8 cellular contexts compared by ENCODE assay signal in genomic region chr20:46689754-46690085, GRCh38. TPM values are rescaled to one million over a fixed set of nuclear protein-coding genes. Genes with fewer than 3 reads are reported as not detected.
A peak's percentile ranks its signal among the peaks of the same experiment; 100 is the strongest.
DNase-seq lines count a peak whose midpoint lies in the region; ATAC-seq and TF ChIP-seq lines count a peak whose summit lies in the region.

No MANE protein-coding gene starts in this region.

- TF ChIP-seq EP300 in sigmoid colon (IDR thresholded peaks at IDR 0.05), result no peak

- no peak for ATAC-seq in HG03108 (IDR thresholded peaks at IDR 0.05; ENCODE audit: unreplicated experiment)

- H3K27me3 ChIP-seq in fibroblast of lung (ENCODE audit: control insufficient read depth, insufficient read depth, low read length) (no peaks in the 10 kb centered on the region), sigmoid colon (no peaks in the 10 kb centered on the region)

- no peaks in the 10 kb centered on the region for H4K20me1 ChIP-seq in fibroblast of lung (ENCODE audit: control insufficient read depth, extremely low read depth, insufficient read depth, low read length)

- TF ChIP-seq POLR2A in GM15510 (IDR thresholded peaks at IDR 0.05; ENCODE audit: borderline replicate concordance, extremely low read depth, insufficient read length) (peak; percentile 44), sigmoid colon (IDR thresholded peaks at IDR 0.05) (no peak)

- peak overlapping the region; percentile 89 for H3K4me2 ChIP-seq in fibroblast of lung (ENCODE audit: extremely low read depth, insufficient read depth, low read length)

- H2AFZ ChIP-seq in fibroblast of lung (ENCODE audit: low read length), result peak overlapping the region; percentile 76

- TF ChIP-seq CTCF in fibroblast of lung (conservative IDR thresholded peaks at IDR 0.05 in 1 of 2, IDR thresholded peaks at IDR 0.05 in 1 of 2; ENCODE audit: low read depth in 1 of 2, low read length in 2 of 2) (no peak), sigmoid colon (IDR thresholded peaks at IDR 0.05) (no peak)

- H3K9me3 ChIP-seq in SK-N-MC (ENCODE audit: low read depth, low read length) (no peaks in the 10 kb centered on the region), fibroblast of lung (ENCODE audit: control insufficient read depth, insufficient read depth, low read depth, low read length) (no peaks in the 10 kb centered on the region), sigmoid colon (no peaks in the 10 kb centered on the region)

- DNase-seq in SK-N-MC (ENCODE audit: low read depth, low spot score) (no peak), fibroblast of lung (ENCODE audit: low read depth in 2 of 2) (no peak), sigmoid colon (no peak), NCI-H526 treated with DMSO at 0.1 percent for 48 hours (lab: John Stamatoyannopoulos, UW) (no peak), activated gamma-delta T cell treated with Interleukin-2 at 50 U/mL for 16 hours (no peak)
- no peak for DNase-seq in stimulated activated CD4-positive, alpha-beta T cell treated with anti-CD3 and anti-CD28 coated beads, Interleukin-2, amount 100 ng/mL, for 24 hours

- peak overlapping the region; percentile 78 for H3K4me3 ChIP-seq in SK-N-MC
- H3K4me3 ChIP-seq in fibroblast of lung (replicated peaks in 1 of 4; ENCODE audit: control extremely low read depth in 1 of 4, insufficient read depth in 1 of 4, low read depth in 3 of 4, low read length in 4 of 4), result peak overlapping the region; percentile 33 to 89 (median 56)
- H3K4me3 ChIP-seq in sigmoid colon, result peak overlapping the region; percentile 80 to 91 (median 86)

- 0% methylated on average over 12 of the region's 12 CpGs for WGBS in sigmoid colon, 2 donors

- no peaks in the 10 kb centered on the region for H3K4me1 ChIP-seq in fibroblast of lung (ENCODE audit: control insufficient read depth, extremely low read depth, insufficient read depth, low read length)
- peaks cover 0 to 37% (median 26%) of the 10 kb centered on the region in 4 donors for H3K4me1 ChIP-seq in sigmoid colon

- H3K9ac ChIP-seq in SK-N-MC (ENCODE audit: insufficient read length) (peak overlapping the region; percentile 82), fibroblast of lung (ENCODE audit: insufficient read depth, low read length) (peak overlapping the region; percentile 59)

- intact Hi-C loops in sigmoid colon (cut with DNase I), result loop anchor here (1.0 to 10.0 kb wide), 2 partner anchors 20 to 595 kb away; partner anchors contain the start of gene SLC2A10

- peaks cover 23% of the 10 kb centered on the region for H3K36me3 ChIP-seq in SK-N-MC (ENCODE audit: insufficient read depth, low read length)
- H3K36me3 ChIP-seq in fibroblast of lung (ENCODE audit: control insufficient read depth, insufficient read depth, low read length), result peaks cover 2% of the 10 kb centered on the region
- peaks cover 0 to 22% (median 2%) of the 10 kb centered on the region in 4 donors for H3K36me3 ChIP-seq in sigmoid colon

- H3K27ac ChIP-seq in SK-N-MC (peak overlapping the region; percentile 82), fibroblast of lung (ENCODE audit: insufficient read depth, low read length) (peak overlapping the region; percentile 70), sigmoid colon (peak overlapping the region; percentile 94 to 99 (median 96))

- peaks cover 37% of the 10 kb centered on the region for H3K79me2 ChIP-seq in fibroblast of lung (ENCODE audit: control insufficient read depth, insufficient read depth, low read length)

RNA-seq across cellular contexts. Expression of gene TP53RK, which starts 0.5 kb away (rescaled TPM):
- 19.5 TPM in 2 replicates for total RNA-seq in fibroblast of lung
- 9.2 and 10.5 TPM in 2 replicates for polyA plus RNA-seq in fibroblast of lung
- polyA plus RNA-seq in fibroblast of lung (2012), result 10.0 and 12.9 TPM in 2 replicates
- 5.9 and 6.4 TPM in 2 replicates for polyA minus RNA-seq in fibroblast of lung (ENCODE audit: low replicate concordance)
- total RNA-seq in sigmoid colon, result 10 to 100 TPM in 3 of 4 donors, 1 to 10 TPM in 1; 9.1 to 24.4 (median 18.9) TPM
- 10 to 100 TPM in 1 of 3 donors, 1 to 10 TPM in 2; 8.4 to 10.2 (median 9.5) TPM for polyA plus RNA-seq in sigmoid colon

RNA-seq across cellular contexts. Expression of gene SLC2A10, which starts 19.7 kb away (rescaled TPM):
- 42.1 and 47.2 TPM in 2 replicates for total RNA-seq in fibroblast of lung
- polyA plus RNA-seq in fibroblast of lung, result 20.4 and 35.3 TPM in 2 replicates
- polyA plus RNA-seq in fibroblast of lung (2012), result 15.9 and 24.3 TPM in 2 replicates
- polyA minus RNA-seq in fibroblast of lung (ENCODE audit: low replicate concordance), result 28.0 and 51.5 TPM in 2 replicates
- 10 to 100 TPM in 1 of 4 donors, 1 to 10 TPM in 3; 6.4 to 18.8 (median 8.8) TPM for total RNA-seq in sigmoid colon
- polyA plus RNA-seq in sigmoid colon, result 10 to 100 TPM in 2 of 3 donors, 1 to 10 TPM in 1; 8.6 to 28.2 (median 10.9) TPM

RNA-seq across cellular contexts. Expression of gene SLC13A3, which starts 38.5 kb away (rescaled TPM):
- total RNA-seq in fibroblast of lung, result 4.1 and 5.6 TPM in 2 replicates
- 2.2 and 2.3 TPM in 2 replicates for polyA plus RNA-seq in fibroblast of lung
- polyA plus RNA-seq in fibroblast of lung (2012), result 2.8 and 3.4 TPM in 2 replicates
- polyA minus RNA-seq in fibroblast of lung (ENCODE audit: low replicate concordance), result 2.8 and 14.7 TPM in 2 replicates
- 1 to 10 TPM in 3 of 4 donors, under 1 TPM in 1; 0.49 to 4.2 (median 1.8) TPM for total RNA-seq in sigmoid colon
- under 1 TPM in 1 of 3 donors, not detected in 2; 0.48 TPM for polyA plus RNA-seq in sigmoid colon
